In the genomic region with DNA sequence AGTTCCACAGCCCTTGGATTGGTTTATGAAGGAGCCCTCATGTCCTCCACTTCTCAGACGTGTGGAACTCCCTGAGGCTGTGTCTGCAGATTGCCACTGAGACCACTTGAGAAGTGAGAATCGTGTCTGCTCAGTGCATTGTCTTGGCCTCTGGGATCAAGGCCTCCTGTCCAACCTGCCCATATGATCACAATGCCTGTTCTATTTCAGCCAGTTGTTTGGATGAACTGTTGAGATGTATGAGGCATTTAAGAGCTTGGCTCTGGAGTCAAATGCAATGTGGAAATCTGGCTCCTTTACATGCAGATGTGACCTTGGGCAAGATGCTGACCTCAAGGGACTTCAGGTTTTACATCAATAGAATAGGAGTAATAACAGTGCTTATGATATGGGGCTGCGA, we compare ENCODE assay signal across 8 cellular contexts.
"Had no signal": no experiment of that assay in that cellular context is flagged by ENCODE, and none has a peak within 500 bp of the region (broad histone marks: within the 10 kb centered on the region; RNA-seq: fewer than 3 reads in every experiment).

No MANE protein-coding gene starts in this region.

- H3K9me3 ChIP-seq: HAP-1 had no signal

- H3K9ac ChIP-seq: GM23248 had no signal

- H3K27ac ChIP-seq: GM23248, HL-60 had no signal

- H3K4me1 ChIP-seq: HAP-1 had no signal

- H3K4me3 ChIP-seq: GM23248, HAP-1, K562 had no signal

- DNase-seq: GM23248, GOT3, H7, HFFc6, IMR-90 had no signal

- H3K36me3 ChIP-seq: HAP-1 had no signal
